ENCODE assay signal across 8 cellular contexts in genomic region chr22:37242395-37242918, GRCh38. TPM values are rescaled to one million over a fixed set of nuclear protein-coding genes. Genes with fewer than 3 reads are reported as not detected.
DNase-seq lines count a peak whose midpoint lies in the region; ATAC-seq and TF ChIP-seq lines count a peak whose summit lies in the region.

No MANE protein-coding gene starts in this region.

- DNase-seq in GM13977 (ENCODE audit: low spot score) (peak; percentile 88), activated T-cell treated with anti-CD3 and anti-CD28 coated beads for 1 hour (ENCODE audit: low read depth) (peak; percentile 83), Right ventricle myocardium superior (peak; percentile 82), mesenteric fat pad (ENCODE audit: low spot score) (no peak), cortex of kidney (lab: John Stamatoyannopoulos, UW) (no peak)
- DNase-seq in stimulated activated CD4-positive, alpha-beta T cell treated with anti-CD3 and anti-CD28 coated beads, Interleukin-2, amount 100 ng/mL, for 24 hours = peak; percentile 91

- peak overlapping the region; percentile 91 for H3K4me3 ChIP-seq in OCI-LY1 (ENCODE audit: low read depth, low read length, poor library complexity, severe bottlenecking)

- no peaks in the 10 kb centered on the region for H3K9me3 ChIP-seq in OCI-LY1 (ENCODE audit: low read length)

- peak overlapping the region; percentile 91 for H3K9ac ChIP-seq in OCI-LY1 (ENCODE audit: low read length)

- peak overlapping the region; percentile 80 for H3K4me2 ChIP-seq in OCI-LY1 (ENCODE audit: low read length)

- peak; percentile 57 for ATAC-seq in HG02840 (IDR thresholded peaks at IDR 0.05; ENCODE audit: low FRiP score, unreplicated experiment)
- peak; percentile 55 for ATAC-seq in Right ventricle myocardium superior (ENCODE audit: poor library complexity)

- H3K27me3 ChIP-seq in OCI-LY1 (ENCODE audit: insufficient read depth, low read length) = no peaks in the 10 kb centered on the region

- TF ChIP-seq CTCF in GM13977 (IDR thresholded peaks at IDR 0.05; ENCODE audit: extremely low read depth, insufficient read depth, missing control alignments) (no peak), OCI-LY1 (IDR thresholded peaks at IDR 0.05; ENCODE audit: low read length) (no peak)

- intact Hi-C loops in Right ventricle myocardium superior (cut with DNase I) = no loop called here

- H3K9me2 ChIP-seq in OCI-LY1 (ENCODE audit: low read depth, low read length) = no peaks in the 10 kb centered on the region

- peak overlapping the region; percentile 97 for H3K27ac ChIP-seq in OCI-LY1 (ENCODE audit: low read depth, low read length, poor library complexity, severe bottlenecking)

- H3K4me1 ChIP-seq in OCI-LY1 (ENCODE audit: insufficient read depth, low read length, severe bottlenecking) = peaks cover 79% of the 10 kb centered on the region

- peaks cover 8% of the 10 kb centered on the region; the same call in 1 of the 2 replicates for H3K79me2 ChIP-seq in OCI-LY1 (ENCODE audit: insufficient read depth, low read length)

- no peaks in the 10 kb centered on the region for H4K20me1 ChIP-seq in OCI-LY1 (ENCODE audit: insufficient read depth, low read length)

- in situ Hi-C loops in GM13977 (cut with MboI; ENCODE audit: low pct_unique_long_range_greater_than_20kb, low sequenced_read_pairs, unreplicated experiment) = no loop called here

- no peak overlapping the region for H2AFZ ChIP-seq in OCI-LY1 (ENCODE audit: low read length)

- peaks cover 46% of the 10 kb centered on the region for H3K36me3 ChIP-seq in OCI-LY1 (ENCODE audit: insufficient read depth, low read length)

- H3F3A ChIP-seq in OCI-LY1 (ENCODE audit: insufficient read depth, low read length) = 0 out of 2 replicates have a peak, but pooled peaks cover 3% of the 10 kb centered on the region

RNA-seq across cellular contexts. Expression of gene RAC2, which starts 1.6 kb away (rescaled TPM):
- total RNA-seq in Right ventricle myocardium superior (4.1 TPM), mesenteric fat pad (26.1 TPM)

RNA-seq across cellular contexts. Expression of gene SSTR3, which starts 30.2 kb away (rescaled TPM):
- not detected for total RNA-seq in Right ventricle myocardium superior
- not detected for total RNA-seq in mesenteric fat pad

RNA-seq across cellular contexts. Expression of gene CYTH4, which starts 39.9 kb away (rescaled TPM):
- total RNA-seq in Right ventricle myocardium superior = 7.0 TPM
- 44.7 TPM for total RNA-seq in mesenteric fat pad

RNA-seq across cellular contexts. Expression of gene C1QTNF6, which starts 54.4 kb away (rescaled TPM):
- total RNA-seq in Right ventricle myocardium superior (1.5 TPM), mesenteric fat pad (1.3 TPM)

Comparison
In these comparisons a context has a peak if more than half of its experiments do, and no peak if none do; other contexts are left out.
1. DNase-seq: peak in GM13977 (single experiment), activated T-cell treated with anti-CD3 and anti-CD28 coated beads for 1 hour (single experiment), Right ventricle myocardium superior (single experiment) and stimulated activated CD4-positive, alpha-beta T cell treated with anti-CD3 and anti-CD28 coated beads, Interleukin-2, amount 100 ng/mL, for 24 hours (2 of 2); none in mesenteric fat pad (single experiment) and cortex of kidney (single experiment).